In the genomic region with DNA sequence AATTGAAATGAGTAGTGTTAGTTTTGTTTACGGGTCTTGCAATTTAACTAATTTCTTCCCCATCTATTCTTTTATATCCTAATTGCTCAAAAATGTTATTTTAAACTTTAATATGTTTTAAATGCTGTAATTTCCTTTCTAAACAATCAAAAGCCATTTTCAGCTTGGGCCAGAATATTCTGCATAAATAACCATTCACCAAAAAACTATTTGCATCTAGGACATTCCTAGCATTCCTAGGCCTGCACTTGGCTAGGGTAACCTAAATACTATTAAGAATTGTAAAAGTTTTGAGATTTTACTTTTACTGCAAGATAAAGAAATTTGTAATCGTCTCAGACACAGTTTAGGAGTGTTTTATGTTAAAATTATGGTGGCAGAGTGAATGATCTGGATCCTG, we compare ENCODE assay signal across 15 cellular contexts. TPM values are rescaled to one million over a fixed set of nuclear protein-coding genes. Genes with fewer than 3 reads are reported as not detected.
DNase-seq lines count a peak whose midpoint lies in the region; ATAC-seq and TF ChIP-seq lines count a peak whose summit lies in the region.
"Had no signal": no experiment of that assay in that cellular context is flagged by ENCODE, and none has a peak within 500 bp of the region (broad histone marks: within the 10 kb centered on the region; RNA-seq: fewer than 3 reads in every experiment).

No MANE protein-coding gene starts in this region.

- H3K4me3 ChIP-seq in brain microvascular endothelial cell (ENCODE audit: low read depth, low read length) (no peak overlapping the region), iPS-18a (ENCODE audit: low read length) (no peak overlapping the region), thyroid gland (replicated peaks in 1 of 3) (no peak overlapping the region)

- 58 to 63% methylated on average over 2 of the region's 2 CpGs for WGBS in thyroid gland, 2 donors

- H3K27ac ChIP-seq in brain microvascular endothelial cell, result peak overlapping the region; percentile 28
- peak overlapping the region; percentile 79 for H3K27ac ChIP-seq in iPS-18a (ENCODE audit: low read length)
- H3K27ac ChIP-seq in thyroid gland, result peak overlapping the region; percentile 34 to 66 (median 36)

- DNase-seq in HT1080 (ENCODE audit: low read depth) (peak; percentile 1), brain microvascular endothelial cell (peak; percentile 32), thyroid gland (no peak), H4 (ENCODE audit: low spot score) (no peak)
- DNase-seq in activated naive CD4-positive, alpha-beta T cell (lab: John Stamatoyannopoulos, UW), result no peak
- DNase-seq: activated CD8-positive, alpha-beta memory T cell treated with anti-CD3 and anti-CD28 coated beads, Interleukin-2, amount 50 U/mL, for 4 hours; central memory CD4-positive, alpha-beta T cell; DMS 273 treated with DMSO at 0.1 percent for 48 hours; naive thymus-derived CD8-positive, alpha-beta T cell; NCI-H187 treated with DMSO at 0.1 percent for 48 hours; stimulated activated naive B cell treated with anti-CD40 and anti-IgM and Interleukin-4, amounts not matched to agents 10 μg/mL and 1 μg/mL and 100 μg/mL, for 72 hours had no signal

- ATAC-seq in esophagus mucosa (no peak), GM21825 (IDR thresholded peaks at IDR 0.05; ENCODE audit: unreplicated experiment) (no peak)
- ATAC-seq: HepG2; naive thymus-derived CD8-positive, alpha-beta T cell; stimulated activated naive B cell treated with anti-CD40 and anti-IgM and Interleukin-4, amounts not matched to agents 10 μg/mL and 1 μg/mL and 100 μg/mL, for 72 hours had no signal

- TF ChIP-seq CTCF in brain microvascular endothelial cell (IDR thresholded peaks at IDR 0.05; ENCODE audit: low read depth, low read length, missing control alignments) (no peak), thyroid gland (IDR thresholded peaks at IDR 0.05) (no peak)

- H3K27me3 ChIP-seq in brain microvascular endothelial cell (replicated peaks), result no peaks in the 10 kb centered on the region
- no peaks in the 10 kb centered on the region for H3K27me3 ChIP-seq in iPS-18a (ENCODE audit: control insufficient read depth, insufficient read depth, low read length)
- no peaks in the 10 kb centered on the region for H3K27me3 ChIP-seq in thyroid gland

- no peak for TF ChIP-seq POLR2A in thyroid gland (IDR thresholded peaks at IDR 0.05)

- in situ Hi-C loops in brain microvascular endothelial cell (cut with HindIII; ENCODE audit: low pct_ligation_motif_present, low sequenced_read_pairs), result no loop called here

- H3K9me3 ChIP-seq in iPS-18a (ENCODE audit: control insufficient read depth, low read depth, low read length) (no peaks in the 10 kb centered on the region), thyroid gland (no peaks in the 10 kb centered on the region)

- H3K9ac ChIP-seq in iPS-18a (ENCODE audit: low read length), result peak overlapping the region; percentile 40

- H3K36me3 ChIP-seq in brain microvascular endothelial cell (replicated peaks) (no peaks in the 10 kb centered on the region), iPS-18a (ENCODE audit: control insufficient read depth, low read depth, low read length) (no peaks in the 10 kb centered on the region), thyroid gland (no peaks in the 10 kb centered on the region)

- intact Hi-C loops in thyroid gland (cut with DNase I), result no loop called here

- peaks cover 23% of the 10 kb centered on the region for H3K4me1 ChIP-seq in iPS-18a (ENCODE audit: control insufficient read depth, low read depth, low read length)
- peaks cover 10 to 14% of the 10 kb centered on the region in 2 donors for H3K4me1 ChIP-seq in thyroid gland

RNA-seq across cellular contexts. Expression of gene ETAA1, which starts 7.8 kb away (rescaled TPM):
- 10.6 and 11.6 TPM in 2 replicates for total RNA-seq in HT1080 (2014; rRNA removed; shearing (Covaris generic))
- 10.5 and 14.3 TPM in 2 replicates for polyA plus RNA-seq in HT1080 (2015; cell fraction: cytosol; rRNA removed)
- 17.6 and 21.1 TPM in 2 replicates for polyA plus RNA-seq in HT1080 (2015; cell fraction: nucleus; rRNA removed)
- 10 to 100 TPM; 23.4 to 34.4 (median 25.9) TPM for total RNA-seq in thyroid gland
- 6.4 TPM for total RNA-seq in esophagus mucosa
- total RNA-seq in H4 (2014; rRNA removed; shearing (Covaris generic)), result 9.9 and 13.0 TPM in 2 replicates

Comparison
In these comparisons a context has a peak if more than half of its experiments do, and no peak if none do; other contexts are left out.
1. DNase-seq: peak in HT1080 (single experiment) and brain microvascular endothelial cell (single experiment); none in thyroid gland (0 of 2), activated naive CD4-positive, alpha-beta T cell (0 of 4) and H4 (single experiment).
2. H3K27ac ChIP-seq: peak in every context shown above with its lines; median percentile 79 in iPS-18a; 36 in thyroid gland; 28 in brain microvascular endothelial cell.